Comparison of ENCODE assay signal across 8 cellular contexts in genomic region chr17:28745052-28745776, GRCh38. TPM values are rescaled to one million over a fixed set of nuclear protein-coding genes. Genes with fewer than 3 reads are reported as not detected.
DNase-seq lines count a peak whose midpoint lies in the region; ATAC-seq, FAIRE-seq and TF ChIP-seq lines count a peak whose summit lies in the region.

No MANE protein-coding gene starts in this region.

- H3K9me2 ChIP-seq in OCI-LY1 (ENCODE audit: low read depth, low read length) = no peaks in the 10 kb centered on the region

- H3K4me1 ChIP-seq in OCI-LY1 (ENCODE audit: insufficient read depth, low read length, severe bottlenecking) (peaks cover 77% of the 10 kb centered on the region), small intestine (ENCODE audit: control insufficient read depth in 2 of 2, insufficient read depth in 1 of 2, low read depth in 1 of 2, low read length in 1 of 2) (peaks cover 0 to 7% of the 10 kb centered on the region in 2 donors)

- no peak for ATAC-seq in HG03469 (IDR thresholded peaks at IDR 0.05; ENCODE audit: unreplicated experiment)

- H3K27me3 ChIP-seq in OCI-LY1 (ENCODE audit: insufficient read depth, low read length) (no peaks in the 10 kb centered on the region), small intestine (ENCODE audit: control insufficient read depth in 2 of 2, insufficient read depth in 2 of 2, low read length in 2 of 2) (no peaks in the 10 kb centered on the region)

- no peak for FAIRE-seq in small intestine (lab: Jason Lieb, UNC)

- peak; percentile 44 for TF ChIP-seq POLR2A in GM18951 (IDR thresholded peaks at IDR 0.05; ENCODE audit: extremely low read depth, insufficient read depth, insufficient read length)

- no peaks in the 10 kb centered on the region for H3F3A ChIP-seq in OCI-LY1 (ENCODE audit: insufficient read depth, low read length)

- no peak overlapping the region for H2AFZ ChIP-seq in OCI-LY1 (ENCODE audit: low read length)

- peak overlapping the region; percentile 76 for H3K4me2 ChIP-seq in OCI-LY1 (ENCODE audit: low read length)

- no peaks in the 10 kb centered on the region for H4K20me1 ChIP-seq in OCI-LY1 (ENCODE audit: insufficient read depth, low read length)

- H3K79me2 ChIP-seq in OCI-LY1 (ENCODE audit: insufficient read depth, low read length) = peaks cover 9% of the 10 kb centered on the region

- 2 to 4% (median 3%) methylated on average over 15 to 28 of the region's 28 CpGs for WGBS in small intestine, 3 donors

- peak overlapping the region; percentile 85 for H3K27ac ChIP-seq in OCI-LY1 (ENCODE audit: low read depth, low read length, poor library complexity, severe bottlenecking)
- H3K27ac ChIP-seq in small intestine (ENCODE audit: low read depth in 1 of 2, low read length in 1 of 2) = peak overlapping the region; percentile 98 to 100

- peak overlapping the region; percentile 95 for H3K9ac ChIP-seq in OCI-LY1 (ENCODE audit: low read length)

- TF ChIP-seq CTCF in OCI-LY1 (IDR thresholded peaks at IDR 0.05; ENCODE audit: low read length) (no peak), cardiac fibroblast (IDR thresholded peaks at IDR 0.05; ENCODE audit: low read depth, low read length) (no peak)

- DNase-seq in ACHN = peak; percentile 41
- DNase-seq in cardiac fibroblast (ENCODE audit: low read depth in 2 of 2) = peak; percentile 59 to 70
- peak; percentile 79 for DNase-seq in inferior parietal cortex (ENCODE audit: extremely low spot score)
- peak; percentile 48 for DNase-seq in small intestine
- no peak for DNase-seq in ureter (ENCODE audit: low spot score)

- in situ Hi-C loops in ACHN (cut with HindIII; ENCODE audit: low pct_ligation_motif_present, low pct_unique_long_range_greater_than_20kb, low sequenced_read_pairs) = no loop called here
- in situ Hi-C loops in GM18951 (cut with MboI; ENCODE audit: low sequenced_read_pairs, unreplicated experiment) = no loop called here

- H3K4me3 ChIP-seq in OCI-LY1 (ENCODE audit: low read depth, low read length, poor library complexity, severe bottlenecking) (peak overlapping the region; percentile 87), cardiac fibroblast (replicated peaks in 1 of 2; ENCODE audit: low read depth in 2 of 2, low read length in 2 of 2) (peak overlapping the region; percentile 68 to 82), small intestine (ENCODE audit: low read depth in 1 of 2, low read length in 2 of 2) (peak overlapping the region; percentile 80 to 83)

- H3K36me3 ChIP-seq in OCI-LY1 (ENCODE audit: insufficient read depth, low read length) (peaks cover 62% of the 10 kb centered on the region), small intestine (ENCODE audit: control insufficient read depth in 2 of 2, insufficient read depth in 2 of 2, low read length in 2 of 2) (peaks cover 2 to 13% of the 10 kb centered on the region in 2 donors)

- H3K9me3 ChIP-seq in OCI-LY1 (ENCODE audit: low read length) = 0 out of 2 replicates have a peak, but pooled peaks cover 5% of the 10 kb centered on the region
- no peaks in the 10 kb centered on the region for H3K9me3 ChIP-seq in small intestine (ENCODE audit: control insufficient read depth, low read depth)

RNA-seq across cellular contexts. Expression of gene TRAF4, which starts 1.4 kb away (rescaled TPM):
- polyA plus RNA-seq in small intestine = 100 to 1,000 TPM in 2 of 3 donors, 10 to 100 TPM in 1; 58.8 to 203 (median 165) TPM
- total RNA-seq in ureter = 186 TPM

RNA-seq across cellular contexts. Expression of gene NEK8, which starts 16.6 kb away (rescaled TPM):
- polyA plus RNA-seq in small intestine = 1 to 10 TPM; 3.5 to 3.6 (median 3.6) TPM
- total RNA-seq in ureter = 14.9 TPM

RNA-seq across cellular contexts. Expression of gene TLCD1, which starts 19.2 kb away (rescaled TPM):
- polyA plus RNA-seq in small intestine = 10 to 100 TPM; 10.7 to 21.3 (median 12.1) TPM
- 18.1 TPM for total RNA-seq in ureter

RNA-seq across cellular contexts. Expression of gene RPL23A, which starts 25.4 kb away (rescaled TPM):
- 1,000 to 10,000 TPM in 2 of 3 donors, 100 to 1,000 TPM in 1; 783 to 1,912 (median 1,402) TPM for polyA plus RNA-seq in small intestine
- 1,937 TPM for total RNA-seq in ureter

RNA-seq across cellular contexts. Expression of gene RAB34, which starts 27.5 kb away (rescaled TPM):
- 10 to 100 TPM in 2 of 3 donors, 1 to 10 TPM in 1; 4.2 to 33.5 (median 31.0) TPM for polyA plus RNA-seq in small intestine
- 82.9 TPM for total RNA-seq in ureter
